22 cellular contexts compared by ENCODE assay signal in genomic region chr6:148926478-148926877, GRCh38.
A peak's percentile ranks its signal among the peaks of the same experiment; 100 is the strongest.
DNase-seq lines count a peak whose midpoint lies in the region; ATAC-seq and TF ChIP-seq lines count a peak whose summit lies in the region.
"Had no signal": no experiment of that assay in that cellular context is flagged by ENCODE, and none has a peak within 500 bp of the region (broad histone marks: within the 10 kb centered on the region; RNA-seq: fewer than 3 reads in every experiment).

No MANE protein-coding gene starts in this region.

- no peak overlapping the region for H3K4me3 Mint-ChIP-seq in WTC11
- H3K4me3 Mint-ChIP-seq: CD4-positive, CD25-positive, alpha-beta regulatory T cell had no signal

- DNase-seq in heart right ventricle (no peak), right atrium auricular region (ENCODE audit: low spot score) (no peak), WTC11 (ENCODE audit: low spot score) (no peak), fibroblast of peridontal ligament (ENCODE audit: extremely low read depth) (peak; percentile 19), stromal cell of bone marrow (ENCODE audit: low read depth) (peak; percentile 6), HK-2 (ENCODE audit: unreplicated experiment) (no peak), islet precursor cell (no peak), glomerular visceral epithelial cell (ENCODE audit: extremely low spot score) (no peak)
- DNase-seq: CD4-positive, CD25-positive, alpha-beta regulatory T cell; DMS79; GOT3; NCI-H1105; NCI-H146; NCI-H2029 treated with DMSO at 0.1 percent for 48 hours; NCI-H2171; NCI-H524 treated with DMSO at 0.1 percent for 48 hours; NCI-H82; Peyer's patch had no signal

- intact Hi-C loops in heart right ventricle (cut with DNase I), result no loop called here

- H3K36me3 ChIP-seq in heart right ventricle (no peaks in the 10 kb centered on the region), right atrium auricular region (no peaks in the 10 kb centered on the region)
- H3K36me3 ChIP-seq: Peyer's patch, SJSA1 had no signal

- CTCF ChIA-PET in WTC11 (lab: Charles Lee), result no interaction called here

- H3K27ac ChIP-seq in heart right ventricle, result no peak overlapping the region
- no peak overlapping the region for H3K27ac ChIP-seq in right atrium auricular region
- H3K27ac ChIP-seq: A549, KMS-11, Peyer's patch, SJSA1 had no signal

- H3K9me3 ChIP-seq in heart right ventricle (no peaks in the 10 kb centered on the region), right atrium auricular region (no peaks in the 10 kb centered on the region)
- H3K9me3 ChIP-seq: A549, Peyer's patch, SJSA1 had no signal

- H3K9me3 Mint-ChIP-seq in WTC11, result no peaks in the 10 kb centered on the region

- H3K4me1 Mint-ChIP-seq in WTC11, result peaks cover 44% of the 10 kb centered on the region
- H3K4me1 Mint-ChIP-seq: CD4-positive, CD25-positive, alpha-beta regulatory T cell had no signal

- WGBS in heart right ventricle, 2 donors, result 72 to 91% methylated on average over 2 of the region's 2 CpGs

- H3K27me3 ChIP-seq in heart right ventricle, result no peaks in the 10 kb centered on the region
- H3K27me3 ChIP-seq in right atrium auricular region, result no peaks in the 10 kb centered on the region
- H3K27me3 ChIP-seq: Peyer's patch, SJSA1 had no signal

- POLR2A ChIA-PET in WTC11 (lab: Charles Lee), result no interaction called here

- ATAC-seq in heart right ventricle (peak in 5 of 8 donors; percentile 8 to 80 (median 37)), WTC11 (no peak)
- ATAC-seq: A549, HCT116 had no signal

- peaks cover 6% of the 10 kb centered on the region for H3K36me3 Mint-ChIP-seq in WTC11
- H3K36me3 Mint-ChIP-seq: CD4-positive, CD25-positive, alpha-beta regulatory T cell had no signal

- no peak overlapping the region for H3K4me3 ChIP-seq in heart right ventricle
- H3K4me3 ChIP-seq in right atrium auricular region, result no peak overlapping the region
- H3K4me3 ChIP-seq: A549, Peyer's patch, SJSA1 had no signal

- H3K27ac Mint-ChIP-seq in WTC11, result peak overlapping the region; percentile 16; the same call in 1 of the 2 replicates
- H3K27ac Mint-ChIP-seq: CD4-positive, CD25-positive, alpha-beta regulatory T cell had no signal

- H3K27me3 Mint-ChIP-seq in WTC11 (ENCODE audit: low read depth), result no peaks in the 10 kb centered on the region

- H3K4me1 ChIP-seq in heart right ventricle (peaks cover 0 to 6% (median 0%) of the 10 kb centered on the region in 9 donors), right atrium auricular region (no peaks in the 10 kb centered on the region)
- H3K4me1 ChIP-seq: A549, Peyer's patch, SJSA1 had no signal

- TF ChIP-seq CTCF in heart right ventricle (IDR thresholded peaks at IDR 0.05) (no peak), right atrium auricular region (IDR thresholded peaks at IDR 0.05) (no peak), WTC11 (IDR thresholded peaks at IDR 0.05) (no peak)

TF ChIP-seq in WTC11, 78 proteins besides CTCF, POLR2A, EP300 and RAD21:
- TF ChIP-seq CREB1 (CRISPR knock-in tag; IDR thresholded peaks at IDR 0.05) (no peak), ESRRA (CRISPR knock-in tag; IDR thresholded peaks at IDR 0.05; ENCODE audit: borderline replicate concordance) (no peak)

Comparison
In these comparisons a context has a peak if more than half of its experiments do, and no peak if none do; other contexts are left out.
1. DNase-seq: peak in fibroblast of peridontal ligament (single experiment) and stromal cell of bone marrow (single experiment); none in heart right ventricle (0 of 2), right atrium auricular region (single experiment), WTC11 (single experiment), HK-2 (single experiment), islet precursor cell (single experiment) and glomerular visceral epithelial cell (single experiment).